In genomic region chr18:51168031-51168742, GRCh38 we compare ENCODE assay signal across 17 cellular contexts. TPM values are rescaled to one million over a fixed set of nuclear protein-coding genes. Genes with fewer than 3 reads are reported as not detected.
DNase-seq lines count a peak whose midpoint lies in the region; TF ChIP-seq lines count a peak whose summit lies in the region.
"Had no signal": no experiment of that assay in that cellular context is flagged by ENCODE, and none has a peak within 500 bp of the region (broad histone marks: within the 10 kb centered on the region; RNA-seq: fewer than 3 reads in every experiment).

No MANE protein-coding gene starts in this region.

- H3K79me1 ChIP-seq in neuronal stem cell (ENCODE audit: low read depth, low read length): no peaks in the 10 kb centered on the region

- H4K8ac ChIP-seq in neuronal stem cell (ENCODE audit: low read depth, low read length): no peak overlapping the region

- peak overlapping the region; percentile 13 for H2AFZ ChIP-seq in neuronal stem cell (ENCODE audit: low read length)

- TF ChIP-seq POLR2A in thyroid gland (IDR thresholded peaks at IDR 0.05): no peak

- H3K36me3 Mint-ChIP-seq in activated T-cell treated with anti-CD3 and anti-CD28 coated beads, Interleukin-2, amount 50 U/mL, for 24 hours (ENCODE audit: low read depth): peaks cover 25% of the 10 kb centered on the region

- H3K4me3 ChIP-seq in NT2/D1 (ENCODE audit: insufficient read length, low read depth): no peak overlapping the region
- no peak overlapping the region for H3K4me3 ChIP-seq in choroid plexus epithelial cell (ENCODE audit: low read depth, low read length)
- no peak overlapping the region for H3K4me3 ChIP-seq in neuronal stem cell (ENCODE audit: low read length in 2 of 2)
- no peak overlapping the region for H3K4me3 ChIP-seq in thyroid gland (replicated peaks in 1 of 3)
- H3K4me3 ChIP-seq in WERI-Rb-1 (ENCODE audit: low read depth, low read length): no peak overlapping the region
- H3K4me3 ChIP-seq: HAP-1, lung, pancreas, vagina had no signal

- peak overlapping the region; percentile 97 for H3K27ac Mint-ChIP-seq in activated T-cell treated with anti-CD3 and anti-CD28 coated beads, Interleukin-2, amount 50 U/mL, for 24 hours

- H3K36me3 ChIP-seq in NT2/D1 (ENCODE audit: insufficient read depth, insufficient read length, low read length): peaks cover 2% of the 10 kb centered on the region
- peaks cover 0 to 6% of the 10 kb centered on the region in 2 donors for H3K36me3 ChIP-seq in neuronal stem cell (replicated peaks in 1 of 2; ENCODE audit: control insufficient read depth in 2 of 2, insufficient read depth in 2 of 2, low read length in 2 of 2)
- H3K36me3 ChIP-seq in thyroid gland: no peaks in the 10 kb centered on the region
- no peaks in the 10 kb centered on the region for H3K36me3 ChIP-seq in WERI-Rb-1
- H3K36me3 ChIP-seq: HAP-1, pancreas, vagina had no signal

- no peak overlapping the region for H2BK15ac ChIP-seq in neuronal stem cell (ENCODE audit: low read length)

- no peak overlapping the region for H3K4me3 Mint-ChIP-seq in activated T-cell treated with anti-CD3 and anti-CD28 coated beads, Interleukin-2, amount 50 U/mL, for 24 hours

- H3K27me3 ChIP-seq in NT2/D1 (ENCODE audit: insufficient read depth, insufficient read length) (no peaks in the 10 kb centered on the region), neuronal stem cell (ENCODE audit: control insufficient read depth in 3 of 3, insufficient read depth in 3 of 3, low read depth in 1 of 3, low read length in 3 of 3) (no peaks in the 10 kb centered on the region), thyroid gland (no peaks in the 10 kb centered on the region), WERI-Rb-1 (ENCODE audit: insufficient read depth, low read depth, severe bottlenecking) (no peaks in the 10 kb centered on the region)
- H3K27me3 ChIP-seq: pancreas, vagina had no signal

- no peak overlapping the region for H2BK5ac ChIP-seq in neuronal stem cell (ENCODE audit: low read length)

- H2AK5ac ChIP-seq in neuronal stem cell (ENCODE audit: low read depth, low read length): no peak overlapping the region

- H3K4me2 ChIP-seq in neuronal stem cell (ENCODE audit: insufficient read depth, low read length, poor library complexity, severe bottlenecking): no peak overlapping the region

- no peak for TF ChIP-seq CTCF in choroid plexus epithelial cell (conservative IDR thresholded peaks at IDR 0.05; ENCODE audit: low read depth, low read length)
- no peak for TF ChIP-seq CTCF in thyroid gland (IDR thresholded peaks at IDR 0.05)
- no peak for TF ChIP-seq CTCF in WERI-Rb-1 (IDR thresholded peaks at IDR 0.05; ENCODE audit: low read depth, low read length)

- H3K4me1 Mint-ChIP-seq in activated T-cell treated with anti-CD3 and anti-CD28 coated beads, Interleukin-2, amount 50 U/mL, for 24 hours (ENCODE audit: low read depth): peaks cover 65% of the 10 kb centered on the region

- no CpG with 5 or more reads among the region's 5 CpGs for WGBS in neuronal stem cell (ENCODE audit: extremely low coverage in 2 of 2, insufficient read length in 2 of 2, insufficient replicate concordance in 1 of 2), 2 donors
- 54 to 65% methylated on average over 5 of the region's 5 CpGs for WGBS in thyroid gland, 2 donors

- no peaks in the 10 kb centered on the region for H3K27me3 Mint-ChIP-seq in activated T-cell treated with anti-CD3 and anti-CD28 coated beads, Interleukin-2, amount 50 U/mL, for 24 hours

- DNase-seq in activated T-cell treated with anti-CD3 and anti-CD28 coated beads, Interleukin-2, amount 50 U/mL, for 24 hours: no peak
- DNase-seq in activated T-cell treated with anti-CD3 and anti-CD28 coated beads, Interleukin-2, amount 50 U/mL, for 48 hours: no peak
- DNase-seq in NT2/D1 (ENCODE audit: low read depth, low spot score) (peak; percentile 92), choroid plexus epithelial cell (ENCODE audit: low read depth) (peak; percentile 32), neuronal stem cell (ENCODE audit: low spot score) (peak; percentile 31), thyroid gland (no peak), Kasumi-1 (lab: John Stamatoyannopoulos, UW) (no peak), WERI-Rb-1 (no peak)
- DNase-seq: DMS79; NCI-H1417; NCI-H524; pancreas; Right ventricle myocardium superior; stimulated activated CD4-positive, alpha-beta T cell treated with anti-CD3 and anti-CD28 coated beads, Interleukin-15, amount 100 ng/mL, for 24 hours had no signal

- peaks cover 3% of the 10 kb centered on the region for H3K9me3 Mint-ChIP-seq in activated T-cell treated with anti-CD3 and anti-CD28 coated beads, Interleukin-2, amount 50 U/mL, for 24 hours

- H4K91ac ChIP-seq in neuronal stem cell (ENCODE audit: low read depth, low read length, poor library complexity): no peak overlapping the region

- H2BK12ac ChIP-seq in neuronal stem cell (ENCODE audit: low read length): no peak overlapping the region

- H3K4ac ChIP-seq in neuronal stem cell (ENCODE audit: low read length): no peak overlapping the region

- H3K9me3 ChIP-seq in NT2/D1 (ENCODE audit: insufficient read depth, low read length): no peaks in the 10 kb centered on the region
- peaks cover 0 to 4% of the 10 kb centered on the region in 2 donors for H3K9me3 ChIP-seq in neuronal stem cell (replicated peaks in 1 of 2; ENCODE audit: control insufficient read depth in 2 of 2, insufficient read depth in 1 of 2, low read depth in 1 of 2, low read length in 2 of 2)
- H3K9me3 ChIP-seq in thyroid gland: no peaks in the 10 kb centered on the region
- H3K9me3 ChIP-seq in WERI-Rb-1 (ENCODE audit: severe bottlenecking): no peaks in the 10 kb centered on the region
- H3K9me3 ChIP-seq: HAP-1, pancreas, vagina had no signal

- peaks cover 4% of the 10 kb centered on the region for H3K4me1 ChIP-seq in NT2/D1 (ENCODE audit: insufficient read depth, insufficient read length)
- peaks cover 12 to 19% of the 10 kb centered on the region in 2 donors for H3K4me1 ChIP-seq in neuronal stem cell (ENCODE audit: control insufficient read depth in 2 of 2, insufficient read depth in 1 of 2, low read depth in 1 of 2, low read length in 2 of 2)
- H3K4me1 ChIP-seq in thyroid gland: no peaks in the 10 kb centered on the region
- H3K4me1 ChIP-seq: HAP-1, pancreas, vagina had no signal

- H3K18ac ChIP-seq in neuronal stem cell (ENCODE audit: low read length): no peak overlapping the region

- H3K23ac ChIP-seq in neuronal stem cell (ENCODE audit: low read depth, low read length, poor library complexity): no peak overlapping the region

- no peak overlapping the region for H3K9ac ChIP-seq in NT2/D1 (ENCODE audit: insufficient read length, low read depth)
- H3K9ac ChIP-seq in neuronal stem cell (ENCODE audit: low read depth, low read length, poor library complexity): no peak overlapping the region

- H2BK120ac ChIP-seq in neuronal stem cell (ENCODE audit: low read depth, low read length): no peak overlapping the region

- intact Hi-C loops in thyroid gland (cut with DNase I): no loop called here

- H3K14ac ChIP-seq in neuronal stem cell (ENCODE audit: low read length): no peak overlapping the region

- H3K27ac ChIP-seq in neuronal stem cell (replicated peaks; ENCODE audit: low read length) (no peak overlapping the region), thyroid gland (no peak overlapping the region), WERI-Rb-1 (no peak overlapping the region)
- H3K27ac ChIP-seq: pancreas, vagina had no signal

RNA-seq across cellular contexts. Expression of gene MEX3C, which starts 29.3 kb away (rescaled TPM):
- 54.9 TPM for polyA plus RNA-seq in neuronal stem cell (2013, experiment 1 of 2)
- 55.6 TPM for polyA plus RNA-seq in neuronal stem cell (2013, experiment 2 of 2)
- 10 to 100 TPM; 30.6 to 44.7 (median 33.2) TPM for total RNA-seq in thyroid gland

Comparison
In these comparisons a context has a peak if more than half of its experiments do, and no peak if none do; other contexts are left out.
1. DNase-seq: peak in NT2/D1 (single experiment), choroid plexus epithelial cell (single experiment) and neuronal stem cell (single experiment); none in activated T-cell treated with anti-CD3 and anti-CD28 coated beads, Interleukin-2, amount 50 U/mL, for 24 hours (single experiment), activated T-cell treated with anti-CD3 and anti-CD28 coated beads, Interleukin-2, amount 50 U/mL, for 48 hours (0 of 2), thyroid gland (0 of 2), Kasumi-1 (0 of 2) and WERI-Rb-1 (single experiment).